11 cellular contexts compared by ENCODE assay signal in genomic region chr11:82969811-82970210, GRCh38.
DNase-seq lines count a peak whose midpoint lies in the region; ATAC-seq and TF ChIP-seq lines count a peak whose summit lies in the region.
"Had no signal": no experiment of that assay in that cellular context is flagged by ENCODE, and none has a peak within 500 bp of the region (broad histone marks: within the 10 kb centered on the region; RNA-seq: fewer than 3 reads in every experiment).

No MANE protein-coding gene starts in this region.

- peak; percentile 97 for ATAC-seq in GM19351 (IDR thresholded peaks at IDR 0.05; ENCODE audit: unreplicated experiment)
- peak; percentile 96 for ATAC-seq in HG02885 (IDR thresholded peaks at IDR 0.05; ENCODE audit: poor library complexity, unreplicated experiment)

- H3K4me3 ChIP-seq in GM12865 (ENCODE audit: low read depth, low read length) = no peak overlapping the region; the same call in 1 of the 2 replicates
- H3K4me3 ChIP-seq: SJSA1 had no signal

- DNase-seq in GM12865 (ENCODE audit: low read depth) = peak; percentile 90
- DNase-seq in NAMALWA (ENCODE audit: low spot score) = peak; percentile 59
- no peak for DNase-seq in NCI-H1930 (lab: John Stamatoyannopoulos, UW)
- DNase-seq in ACHN = no peak
- DNase-seq in activated T-cell treated with anti-CD3 and anti-CD28 coated beads, Interleukin-2, amount 50 U/mL, for 1 hour = no peak
- no peak for DNase-seq in HT-29 (ENCODE audit: low spot score)
- DNase-seq: CD4-positive, CD25-positive, alpha-beta regulatory T cell; NCI-H1105 treated with DMSO at 0.1 percent for 48 hours had no signal

- TF ChIP-seq CTCF in GM12865 (IDR thresholded peaks at IDR 0.05; ENCODE audit: insufficient read depth, low read depth, low read length, missing control alignments) = no peak

- in situ Hi-C loops in ACHN (cut with HindIII; ENCODE audit: low pct_ligation_motif_present, low pct_unique_long_range_greater_than_20kb, low sequenced_read_pairs) = no loop called here

Comparison
In these comparisons a context has a peak if more than half of its experiments do, and no peak if none do; other contexts are left out.
1. DNase-seq: peak in GM12865 (single experiment) and NAMALWA (single experiment); none in NCI-H1930 (0 of 2), ACHN (single experiment), activated T-cell treated with anti-CD3 and anti-CD28 coated beads, Interleukin-2, amount 50 U/mL, for 1 hour (single experiment) and HT-29 (single experiment).